Comparison of ENCODE assay signal across 21 cellular contexts in the genomic region with DNA sequence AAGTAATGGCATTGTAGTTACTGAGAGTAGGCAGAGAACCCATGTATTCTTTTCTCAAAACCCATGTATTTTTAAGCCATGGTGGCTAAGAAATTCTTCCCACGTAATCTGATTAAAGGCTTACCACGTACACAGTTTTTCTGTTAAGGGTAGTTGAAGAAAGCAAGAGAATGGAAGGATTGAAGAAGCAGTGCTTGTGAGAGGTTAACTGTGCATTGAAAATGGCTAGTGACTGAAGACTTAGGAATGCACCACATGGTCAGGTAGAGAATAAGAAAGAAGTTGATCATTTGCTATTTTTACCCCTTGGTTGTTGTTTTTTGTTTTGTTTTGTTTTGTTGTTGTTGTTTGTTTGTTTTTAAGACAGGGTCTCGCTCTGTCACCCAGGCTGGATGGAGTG.
DNase-seq lines count a peak whose midpoint lies in the region; ATAC-seq, FAIRE-seq and TF ChIP-seq lines count a peak whose summit lies in the region.
"Had no signal": no experiment of that assay in that cellular context is flagged by ENCODE, and none has a peak within 500 bp of the region (broad histone marks: within the 10 kb centered on the region; RNA-seq: fewer than 3 reads in every experiment).

No MANE protein-coding gene starts in this region.

- POLR2A ChIA-PET in activated CD4-positive, alpha-beta T cell treated with anti-CD3 and anti-CD28 coated beads, Interleukin-2, amount 10 ng/mL, durations not matched to agents 7 days and 5 days (lab: Charles Lee), result no interaction called here

- no peak for DNase-seq in D721Med (ENCODE audit: insufficient read length, low spot score)
- DNase-seq in NCI-H82 treated with DMSO at 0.1 percent for 48 hours (lab: John Stamatoyannopoulos, UW; ENCODE audit: unreplicated experiment), result peak; percentile 70
- DNase-seq in epithelial cell of proximal tubule (ENCODE audit: low read depth), result peak; percentile 10
- DNase-seq in retinal pigment epithelial cell (ENCODE audit: low read depth), result peak; percentile 84
- DNase-seq in foreskin melanocyte, result no peak
- DNase-seq in DMS 273 treated with DMSO at 0.1 percent for 48 hours (lab: John Stamatoyannopoulos, UW), result no peak
- no peak for DNase-seq in activated CD4-positive, alpha-beta T cell treated with anti-CD3 and anti-CD28 coated beads, Interleukin-2, amount 10 ng/mL, durations not matched to agents 7 days and 5 days
- DNase-seq: Caco-2; CD4-positive, CD25-positive, alpha-beta regulatory T cell; CD8-positive, alpha-beta T cell; DMS153; DND-41; HFFc6 had no signal

- no peaks in the 10 kb centered on the region for H3K9me3 Mint-ChIP-seq in activated CD4-positive, alpha-beta T cell treated with anti-CD3 and anti-CD28 coated beads, Interleukin-2, amount 10 ng/mL, durations not matched to agents 7 days and 5 days
- H3K9me3 Mint-ChIP-seq: CD8-positive, alpha-beta T cell; GM23338; HFFc6 had no signal

- peaks cover 5% of the 10 kb centered on the region for H3K27me3 Mint-ChIP-seq in activated CD4-positive, alpha-beta T cell treated with anti-CD3 and anti-CD28 coated beads, Interleukin-2, amount 10 ng/mL, durations not matched to agents 7 days and 5 days
- H3K27me3 Mint-ChIP-seq: B cell; CD4-positive, CD25-positive, alpha-beta regulatory T cell had no signal

- FAIRE-seq in D721Med (lab: Jason Lieb, UNC), result peak; percentile 94
- FAIRE-seq: G401.6, GM12892, GM19239 had no signal

- H3K4me3 Mint-ChIP-seq in activated CD4-positive, alpha-beta T cell treated with anti-CD3 and anti-CD28 coated beads, Interleukin-2, amount 10 ng/mL, durations not matched to agents 7 days and 5 days, result no peak overlapping the region
- H3K4me3 Mint-ChIP-seq: B cell; CD4-positive, CD25-positive, alpha-beta regulatory T cell; CD8-positive, alpha-beta T cell; GM23338; HFFc6 had no signal

- H3K27ac Mint-ChIP-seq in activated CD4-positive, alpha-beta T cell treated with anti-CD3 and anti-CD28 coated beads, Interleukin-2, amount 10 ng/mL, durations not matched to agents 7 days and 5 days, result no peak overlapping the region
- H3K27ac Mint-ChIP-seq: B cell; CD4-positive, CD25-positive, alpha-beta regulatory T cell; CD8-positive, alpha-beta T cell; GM23338; HFFc6 had no signal

- CTCF ChIA-PET in activated CD4-positive, alpha-beta T cell treated with anti-CD3 and anti-CD28 coated beads, Interleukin-2, amount 10 ng/mL, durations not matched to agents 7 days and 5 days (lab: Charles Lee), result no interaction called here

- no peaks in the 10 kb centered on the region for H3K36me3 Mint-ChIP-seq in activated CD4-positive, alpha-beta T cell treated with anti-CD3 and anti-CD28 coated beads, Interleukin-2, amount 10 ng/mL, durations not matched to agents 7 days and 5 days (ENCODE audit: low read depth)
- H3K36me3 Mint-ChIP-seq: CD4-positive, CD25-positive, alpha-beta regulatory T cell; CD8-positive, alpha-beta T cell had no signal

- no peaks in the 10 kb centered on the region for H3K4me1 Mint-ChIP-seq in activated CD4-positive, alpha-beta T cell treated with anti-CD3 and anti-CD28 coated beads, Interleukin-2, amount 10 ng/mL, durations not matched to agents 7 days and 5 days
- H3K4me1 Mint-ChIP-seq: B cell; CD4-positive, CD25-positive, alpha-beta regulatory T cell had no signal

- no peak for ATAC-seq in GM18870 (IDR thresholded peaks at IDR 0.05; ENCODE audit: unreplicated experiment)
- ATAC-seq: CD8-positive, alpha-beta T cell; GM23338 had no signal

- no peak for TF ChIP-seq CTCF in D721Med (IDR thresholded peaks at IDR 0.05; ENCODE audit: insufficient read depth, missing control alignments)
- no peak for TF ChIP-seq CTCF in epithelial cell of proximal tubule (conservative IDR thresholded peaks at IDR 0.05; ENCODE audit: low read depth, low read length)
- TF ChIP-seq CTCF in retinal pigment epithelial cell (conservative IDR thresholded peaks at IDR 0.05; ENCODE audit: low read depth, low read length), result no peak

- H3K4me3 ChIP-seq in epithelial cell of proximal tubule (ENCODE audit: low read depth, low read length) (no peak overlapping the region), retinal pigment epithelial cell (ENCODE audit: low read length) (no peak overlapping the region)
- H3K4me3 ChIP-seq: BLaER1, GM23338, HAP-1 had no signal

Comparison
In these comparisons a context has a peak if more than half of its experiments do, and no peak if none do; other contexts are left out.
1. DNase-seq: peak in NCI-H82 treated with DMSO at 0.1 percent for 48 hours (single experiment), epithelial cell of proximal tubule (single experiment) and retinal pigment epithelial cell (single experiment); none in D721Med (single experiment), foreskin melanocyte (single experiment), DMS 273 treated with DMSO at 0.1 percent for 48 hours (single experiment) and activated CD4-positive, alpha-beta T cell treated with anti-CD3 and anti-CD28 coated beads, Interleukin-2, amount 10 ng/mL, durations not matched to agents 7 days and 5 days (single experiment).